In the genomic region with DNA sequence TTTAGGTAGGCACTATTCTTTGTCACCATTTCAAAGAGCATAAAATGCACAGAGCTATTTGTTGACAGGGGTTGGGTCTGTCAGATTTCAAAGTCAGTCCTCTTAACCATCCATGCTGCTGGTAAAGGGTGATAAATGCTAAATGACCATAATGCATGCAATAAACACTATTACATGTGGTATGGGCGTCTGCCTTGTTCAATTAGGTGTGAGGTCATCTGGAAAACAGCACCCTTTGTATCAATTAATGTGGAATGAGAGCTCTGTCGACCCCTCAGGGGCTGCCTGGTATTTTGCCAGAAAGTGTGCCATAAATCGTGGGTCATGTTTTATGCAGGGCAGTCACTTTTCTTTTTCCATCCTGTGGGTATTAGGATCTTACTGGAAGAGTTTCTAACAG, we compare ENCODE assay signal across 28 cellular contexts.
"Had no signal": no experiment of that assay in that cellular context is flagged by ENCODE, and none has a peak within 500 bp of the region (broad histone marks: within the 10 kb centered on the region; RNA-seq: fewer than 3 reads in every experiment).

No MANE protein-coding gene starts in this region.

- H3K27me3 ChIP-seq: brain microvascular endothelial cell, dorsolateral prefrontal cortex had no signal

- H3K4me3 ChIP-seq: coronary artery, dorsolateral prefrontal cortex had no signal

- DNase-seq: activated B cell treated with CpG ODN at 0.5 μM for 24 hours; activated CD4-positive, alpha-beta T cell treated with anti-CD3 and anti-CD28 coated beads for 48 hours; activated CD4-positive, alpha-beta T cell treated with anti-CD3 and anti-CD28 coated beads, Interleukin-2, amount 50 U/mL, for 1 hour; activated CD4-positive, alpha-beta T cell treated with anti-CD3 and anti-CD28 coated beads, Interleukin-2, amount 50 U/mL, for 48 hours; activated CD8-positive, alpha-beta memory T cell treated with anti-CD3 and anti-CD28 coated beads for 24 hours; activated CD8-positive, alpha-beta T cell treated with anti-CD3 and anti-CD28 coated beads for 36 hours; activated effector memory CD4-positive, alpha-beta T cell treated with Interleukin-2 at 50 U/mL for 16 hours; activated gamma-delta T cell treated with Interleukin-2 at 50 U/mL for 16 hours; activated naive CD4-positive, alpha-beta T cell treated with anti-CD3 and anti-CD28 coated beads, Interleukin-2, amount 50 U/mL, for 16 hours; activated naive CD4-positive, alpha-beta T cell treated with Interleukin-2 at 50 U/mL for 16 hours; activated naive CD8-positive, alpha-beta T cell treated with anti-CD3 and anti-CD28 coated beads for 36 hours; activated T-cell treated with anti-CD3 and anti-CD28 coated beads, Interleukin-2, amount 50 U/mL, for 4 hours; brain microvascular endothelial cell; dorsolateral prefrontal cortex; effector memory CD4-positive, alpha-beta T cell; endodermal cell; foreskin fibroblast; head of caudate nucleus; hippocampal formation; T1000; WERI-Rb-1 had no signal

- FAIRE-seq: astrocyte, bronchial epithelial cell, frontal cortex had no signal

- H3K27ac ChIP-seq: brain microvascular endothelial cell, coronary artery, dorsolateral prefrontal cortex, WERI-Rb-1 had no signal

- H3K36me3 ChIP-seq: brain microvascular endothelial cell, WERI-Rb-1 had no signal

- ATAC-seq: activated CD4-positive, CD25-positive, alpha-beta regulatory T cell treated with anti-CD3 and anti-CD28 coated beads, Interleukin-2, amount 50 U/mL, for 24 hours; activated CD8-positive, alpha-beta T cell treated with anti-CD3 and anti-CD28 coated beads for 36 hours; activated T-cell treated with anti-CD3 and anti-CD28 coated beads, Interleukin-2, amount 50 U/mL, for 4 hours; activated T-helper 17 cell treated with anti-CD3 and anti-CD28 coated beads, Interleukin-2, amount 50 U/mL, for 72 hours; esophagus mucosa had no signal
